Comparison of ENCODE assay signal across 3 cellular contexts in genomic region chr12:49871811-49872251, GRCh38. TPM values are rescaled to one million over a fixed set of nuclear protein-coding genes. Genes with fewer than 3 reads are reported as not detected.
"Had no signal": no experiment of that assay in that cellular context is flagged by ENCODE, and none has a peak within 500 bp of the region (broad histone marks: within the 10 kb centered on the region; RNA-seq: fewer than 3 reads in every experiment).

No MANE protein-coding gene starts in this region.

RNA-seq across cellular contexts. Expression of gene FAIM2, which starts 31.9 kb away (rescaled TPM):
- total RNA-seq: epithelial cell of proximal tubule, progenitor cell of endocrine pancreas had no signal
- polyA plus RNA-seq: keratinocyte had no signal
